In the genomic region with DNA sequence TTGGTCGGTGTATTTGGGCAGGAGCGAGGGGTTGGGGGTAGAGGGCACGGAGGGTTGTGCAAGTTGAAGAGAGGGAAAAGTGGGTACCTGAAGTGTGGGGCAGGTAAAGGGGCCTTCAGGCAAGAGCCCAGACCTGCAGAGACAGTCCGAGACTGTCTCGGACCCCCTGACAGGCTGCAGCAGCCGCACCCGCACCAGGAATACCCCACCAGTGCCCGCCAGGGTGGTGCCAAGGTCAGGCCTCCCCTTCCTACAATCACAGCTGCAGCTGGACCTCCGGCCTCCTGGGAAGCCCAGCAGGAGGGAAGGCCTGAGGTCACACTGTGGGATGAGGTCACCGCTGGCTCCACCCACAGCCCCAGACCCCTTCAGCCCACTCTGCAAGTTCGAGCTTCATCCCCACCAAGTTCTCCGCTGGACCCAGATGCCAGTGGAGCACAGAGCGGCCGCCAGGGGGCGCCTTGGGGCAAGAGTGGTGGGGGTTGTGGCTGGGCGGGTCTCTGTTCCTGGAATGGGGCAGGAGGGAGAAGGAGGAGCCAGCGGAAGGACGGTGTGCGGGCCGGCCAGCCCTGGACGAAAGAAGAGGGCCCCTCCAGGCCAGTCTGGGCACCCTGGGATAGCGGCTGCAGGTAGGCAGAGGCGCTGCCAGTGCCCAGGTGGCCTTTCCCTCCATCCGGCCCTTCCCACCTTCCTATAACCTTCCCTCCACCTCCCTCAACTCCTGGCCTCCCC, we compare ENCODE assay signal across 8 cellular contexts. TPM values are rescaled to one million over a fixed set of nuclear protein-coding genes. Genes with fewer than 3 reads are reported as not detected.
DNase-seq lines count a peak whose midpoint lies in the region; ATAC-seq lines count a peak whose summit lies in the region.

A gene (plus strand): TSS at position 539 of the 732 bp plus-strand sequence. CDS start 452 bp downstream, outside the sequence.

- no peaks in the 10 kb centered on the region for H3K9me3 ChIP-seq in right cardiac atrium (ENCODE audit: control insufficient read depth, low read length)

- ATAC-seq in right cardiac atrium: peak; percentile 87 to 88

- H3K4me3 ChIP-seq in right cardiac atrium (ENCODE audit: low read length): peak within 1 kb of the TSS; percentile 26
- peak within 1 kb of the TSS; percentile 15 for H3K4me3 ChIP-seq in urinary bladder (ENCODE audit: low read depth, low read length)

- intact Hi-C loops in T-helper 1 cell treated with Interleukin-12 subunit alpha and Interleukin-12 subunit beta and Interleukin-4 antibody, amounts not matched to agents 30 ng/mL and 1 ng/mL, for 36 hours (cut with micrococcal nuclease): loop anchor here (1.0 to 10.0 kb wide), 8 partner anchors 12 to 880 kb away; a partner anchor contains a TSS
- intact Hi-C loops in right cardiac atrium (cut with DNase I): loop anchor here in 3 of 4 donors (5.0 to 10.0 kb wide), 7 partner anchors 90 to 882 kb away; a partner anchor contains a TSS

- 29% methylated on average over 24 of the region's 24 CpGs for WGBS in right cardiac atrium
- WGBS in urinary bladder: 28% methylated on average over 24 of the region's 24 CpGs

- no peaks in the 10 kb centered on the region for H3K27me3 ChIP-seq in right cardiac atrium (ENCODE audit: control insufficient read depth, insufficient read depth)

- H3K27ac ChIP-seq in right cardiac atrium (ENCODE audit: low read length): no peak within 1 kb of the TSS
- H3K27ac ChIP-seq in urinary bladder (ENCODE audit: low read depth): no peak within 1 kb of the TSS

- H3K4me1 ChIP-seq in right cardiac atrium (ENCODE audit: control insufficient read depth, insufficient read depth, low read length) (peaks cover 2% of the 10 kb centered on the region), urinary bladder (ENCODE audit: insufficient read depth) (no peaks in the 10 kb centered on the region)

- H3K36me3 ChIP-seq in urinary bladder (ENCODE audit: insufficient read depth): peaks cover 13% of the 10 kb centered on the region

- DNase-seq in SIG-M5 treated with dmso at 0.1 percent for 504 hours (lab: John Stamatoyannopoulos, UW; ENCODE audit: unreplicated experiment): peak; percentile 49
- no peak for DNase-seq in SIG-M5 (lab: John Stamatoyannopoulos, UW)
- peak; percentile 76 for DNase-seq in NAMALWA (ENCODE audit: low spot score)
- DNase-seq in amniotic epithelial cell (ENCODE audit: low read depth): peak; percentile 58
- peak; percentile 92 to 97 (median 96) for DNase-seq in right cardiac atrium
- DNase-seq in putamen (ENCODE audit: low spot score): peak; percentile 63

RNA-seq across cellular contexts. Expression of the gene that starts here (rescaled TPM):
- 9.0 and 10.6 TPM in 2 replicates for total RNA-seq in T-helper 1 cell treated with Interleukin-12 subunit alpha and Interleukin-12 subunit beta and Interleukin-4 antibody, amounts not matched to agents 30 ng/mL and 1 ng/mL, for 36 hours
- total RNA-seq in right cardiac atrium: 1 to 10 TPM; 4.1 to 7.4 (median 5.6) TPM
- 6.8 TPM for polyA plus RNA-seq in right cardiac atrium
- total RNA-seq in urinary bladder: 11.0 TPM
- polyA plus RNA-seq in urinary bladder: 20.3 TPM
